Comparison of ENCODE assay signal across 8 cellular contexts in the genomic region with DNA sequence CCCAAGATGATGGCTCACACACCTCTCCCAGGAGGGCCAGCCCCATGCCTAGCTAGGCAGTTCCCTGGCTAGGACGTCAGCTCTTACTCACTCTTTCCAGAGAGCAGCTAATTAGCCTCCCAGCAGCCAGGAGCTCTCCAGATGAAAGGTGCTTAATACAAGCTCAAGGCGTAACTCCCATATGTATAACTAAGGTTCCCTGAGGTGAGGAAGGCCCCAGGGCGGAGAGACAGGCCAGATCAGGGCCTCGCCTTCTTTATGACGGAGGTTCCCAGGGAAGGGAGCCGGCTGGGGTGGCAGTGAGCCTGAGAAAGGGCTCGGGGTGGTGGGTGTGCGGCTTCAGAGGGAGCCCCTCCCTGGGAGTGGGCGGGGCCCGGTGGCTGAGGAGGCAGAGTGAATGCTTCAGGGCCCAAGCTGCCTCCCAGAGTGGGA. TPM values are rescaled to one million over a fixed set of nuclear protein-coding genes. Genes with fewer than 3 reads are reported as not detected.
DNase-seq lines count a peak whose midpoint lies in the region; ATAC-seq, FAIRE-seq and TF ChIP-seq lines count a peak whose summit lies in the region.

No MANE protein-coding gene starts in this region.

- H3K4me3 ChIP-seq in HUES64 (ENCODE audit: low read length) (no peak overlapping the region), GM12878 (no peak overlapping the region)

- no peaks in the 10 kb centered on the region for H4K20me1 ChIP-seq in GM12878 (ENCODE audit: control insufficient read depth, insufficient read depth)

- SMC1A ChIA-PET in GM12878 (lab: Charles Lee; ENCODE audit: uncharacterized antibody, unreplicated experiment) = interaction anchor here (0.7 to 15.9 kb wide), 19 partner anchors 9 to 885 kb away, joined by 3 to 314 read pairs (median 4); partner anchors contain the start of gene ZFP36L1

- WGBS in HUES64 = 20% methylated on average over 10 of the region's 10 CpGs
- 90% methylated on average over 10 of the region's 10 CpGs for WGBS in GM12878 (ENCODE audit: insufficient coverage, insufficient replicate concordance, low lambda C conversion rate, missing lambda C conversion rate)

- peaks cover 26% of the 10 kb centered on the region for H3K79me2 ChIP-seq in GM12878 (ENCODE audit: control insufficient read depth, insufficient read depth, low read length)

- CTCF ChIA-PET in GM12878 (lab: Yijun Ruan, JAX) = interaction anchor here (0.5 to 22.6 kb wide), 11 partner anchors 14 to 998 kb away, joined by 3 to 310 read pairs (median 4); partner anchors contain the start of gene ZFP36L1

- intact Hi-C loops in GM12878 (cut with micrococcal nuclease; ENCODE audit: unreplicated experiment) = loop anchor here (5.0 to 10.0 kb wide), 2 partner anchors 534 to 982 kb away; no protein-coding TSS in a partner anchor

- TF ChIP-seq POLR2A in GM12878 (IDR thresholded peaks at IDR 0.05; ENCODE audit: low read depth, low read length) = no peak

- FAIRE-seq in GM12878 (lab: Jason Lieb, UNC) = no peak

- no peaks in the 10 kb centered on the region for H3K9me3 ChIP-seq in HUES64 (ENCODE audit: insufficient read depth, low read depth, low read length)
- no peaks in the 10 kb centered on the region for H3K9me3 ChIP-seq in GM12878 (replicated peaks; ENCODE audit: control insufficient read depth, insufficient read depth, low read length)

- POLR2A ChIA-PET in GM12878 (lab: Charles Lee) = interaction anchor here (0.9 to 10.0 kb wide), 5 partner anchors 24 to 1115 kb away, joined by 3 to 115 read pairs (median 3); partner anchors contain the start of gene ZFP36L1

- H3K4me2 ChIP-seq in GM12878 (ENCODE audit: control insufficient read depth, insufficient read depth) = no peak overlapping the region

- TF ChIP-seq RAD21 in GM12878 (IDR thresholded peaks at IDR 0.05; ENCODE audit: insufficient read depth, low read depth, low read length) = no peak

- H3K27ac ChIP-seq in HUES64 (ENCODE audit: low read depth, low read length) (peak overlapping the region; percentile 36; the same call in 1 of the 2 replicates), GM12878 (ENCODE audit: control insufficient read depth, insufficient read depth) (peak overlapping the region; percentile 4; the same call in 1 of the 2 replicates)

- TF ChIP-seq EP300 in GM12878 (IDR thresholded peaks at IDR 0.05; ENCODE audit: borderline replicate concordance in 1 of 2, control insufficient read depth in 1 of 2, low read depth in 2 of 2, low read length in 2 of 2) = no peak

- no peak for ATAC-seq in GM12878
- no peak for ATAC-seq in HG03520 (IDR thresholded peaks at IDR 0.05; ENCODE audit: unreplicated experiment)

- H3K9ac ChIP-seq in HUES64 (ENCODE audit: low read depth, low read length) = no peak overlapping the region
- H3K9ac ChIP-seq in GM12878 (ENCODE audit: control insufficient read depth, insufficient read depth, low read length) = no peak overlapping the region

- TF ChIP-seq CTCF in GM12878 (IDR thresholded peaks at IDR 0.05 in 2 of 3, conservative IDR thresholded peaks at IDR 0.05 in 1 of 3; ENCODE audit: control insufficient read depth in 2 of 3, extremely low read depth in 1 of 3, insufficient read depth in 1 of 3, low read depth in 3 of 3, low read length in 3 of 3) = no peak

- in situ Hi-C loops in GM12878 (cut with MboI) = no loop called here

- peak; percentile 49 for DNase-seq in AG08395 (ENCODE audit: low spot score)
- DNase-seq in GM12878 (ENCODE audit: low read depth, low spot score) = no peak
- DNase-seq in lung microvascular endothelial cell (ENCODE audit: low read depth in 2 of 2) = peak; percentile 24 to 31
- DNase-seq in NCI-H2107 treated with DMSO at 0.1 percent for 48 hours (lab: John Stamatoyannopoulos, UW; ENCODE audit: unreplicated experiment) = no peak
- no peak for DNase-seq in NCI-H446 (lab: John Stamatoyannopoulos, UW)
- DNase-seq in GDM1 (lab: John Stamatoyannopoulos, UW) = no peak

- no TSS peak for BruUV-seq in GM12878 (replicated peaks; lab: Mats Ljungman, UMichigan)

- RAD21 ChIA-PET in GM12878 (lab: Charles Lee; ENCODE audit: unreplicated experiment) = interaction anchor here (0.6 to 13.5 kb wide), 16 partner anchors 10 to 885 kb away, joined by 3 to 292 read pairs (median 4); partner anchors contain the start of gene ZFP36L1

- no peak overlapping the region for H2AFZ ChIP-seq in GM12878 (ENCODE audit: control insufficient read depth, low read depth, low read length)

- H3K36me3 ChIP-seq in HUES64 (ENCODE audit: insufficient read depth, low read length) (no peaks in the 10 kb centered on the region), GM12878 (ENCODE audit: control insufficient read depth in 2 of 2, insufficient read depth in 2 of 2, low read length in 1 of 2) (no peaks in the 10 kb centered on the region)

- H3K4me1 ChIP-seq in HUES64 (ENCODE audit: insufficient read depth, low read length) (peaks cover 31% of the 10 kb centered on the region), GM12878 (ENCODE audit: control insufficient read depth, insufficient read depth, low read length) (peaks cover 72% of the 10 kb centered on the region)

- no peaks in the 10 kb centered on the region for H3K27me3 ChIP-seq in HUES64 (ENCODE audit: insufficient read depth, low read length)
- no peaks in the 10 kb centered on the region for H3K27me3 ChIP-seq in GM12878 (replicated peaks in 1 of 2; ENCODE audit: control insufficient read depth in 2 of 2, insufficient read depth in 2 of 2, low read length in 1 of 2)

TF ChIP-seq in GM12878, 131 proteins besides CTCF, POLR2A, EP300 and RAD21:
- no peak for TF ChIP-seq ZNF217 (IDR thresholded peaks at IDR 0.05)
- no peak for TF ChIP-seq BMI1 (IDR thresholded peaks at IDR 0.05; ENCODE audit: borderline replicate concordance)
- TF ChIP-seq PAX8 (IDR thresholded peaks at IDR 0.05) = no peak
- no peak for TF ChIP-seq CHD2 (IDR thresholded peaks at IDR 0.05; ENCODE audit: borderline replicate concordance, low read depth, low read length)

RNA-seq across cellular contexts. Expression of gene ZFP36L1, which starts 26.4 kb away (rescaled TPM):
- 74.6 TPM for polyA plus RNA-seq in HUES64 (2013, experiment 1 of 2)
- polyA plus RNA-seq in HUES64 (2013, experiment 2 of 2) = 98.9 TPM
- 120 and 134 TPM in 2 replicates for total RNA-seq in GM12878 (2013; cell fraction: nucleolus; rRNA removed)
- total RNA-seq in GM12878 (2014; rRNA removed) (27.9 and 31.3 TPM in 2 replicates), GM12878 (2014; rRNA removed; fragmentation: Illumina TruSeq; extraction: Trizol) (27.0 and 28.3 TPM in 2 replicates), GM12878 (2021) (166 and 184 TPM in 2 replicates), lung microvascular endothelial cell (5.7 and 8.7 TPM in 2 replicates)
- 21.7 TPM for polyA plus RNA-seq in GM12878 (2011; ENCODE audit: low read depth)
- polyA plus RNA-seq in GM12878 (2011; rRNA removed) (47.4 and 53.5 TPM in 2 replicates), GM12878 (2014; fragmentation: Illumina TruSeq; extraction: Trizol) (69.3 and 78.7 TPM in 2 replicates), GM12878 (2014; fragmentation: Nextera tagmentation; extraction: Ambion mirVana) (10 to 100 TPM; 22.0 to 22.6 TPM), GM12878 (2014; rRNA removed) (96.1 and 121 TPM in 2 replicates), GM12878 (2016; fragmentation: Nextera tagmentation; extraction: Ambion mirVana) (100 to 1,000 TPM; 119 to 138 TPM)
- polyA plus RNA-seq in GM12878 (2011; cell fraction: cytosol; rRNA removed) = 143 and 162 TPM in 2 replicates
- polyA plus RNA-seq in GM12878 (2011; cell fraction: nucleus; rRNA removed) = 173 and 272 TPM in 2 replicates
- 67.3 and 98.4 TPM in 2 replicates for polyA plus RNA-seq in GM12878 (2012)
- 29.0 and 48.5 TPM in 2 replicates for polyA minus RNA-seq in GM12878 (2011; rRNA and poly(A)+ RNA removed)
- 183 and 200 TPM in 2 replicates for polyA minus RNA-seq in GM12878 (2011; cell fraction: cytosol; rRNA and poly(A)+ RNA removed)
- polyA minus RNA-seq in GM12878 (2011; cell fraction: nucleus; rRNA and poly(A)+ RNA removed) = 63.3 and 109 TPM in 2 replicates

Comparison
In these comparisons a context has a peak if more than half of its experiments do, and no peak if none do; other contexts are left out.
1. DNase-seq: peak in AG08395 (single experiment) and lung microvascular endothelial cell (2 of 2); none in GM12878 (single experiment), NCI-H2107 treated with DMSO at 0.1 percent for 48 hours (single experiment), NCI-H446 (0 of 2) and GDM1 (single experiment).